ENCODE assay signal across 1 cellular context in the genomic region with DNA sequence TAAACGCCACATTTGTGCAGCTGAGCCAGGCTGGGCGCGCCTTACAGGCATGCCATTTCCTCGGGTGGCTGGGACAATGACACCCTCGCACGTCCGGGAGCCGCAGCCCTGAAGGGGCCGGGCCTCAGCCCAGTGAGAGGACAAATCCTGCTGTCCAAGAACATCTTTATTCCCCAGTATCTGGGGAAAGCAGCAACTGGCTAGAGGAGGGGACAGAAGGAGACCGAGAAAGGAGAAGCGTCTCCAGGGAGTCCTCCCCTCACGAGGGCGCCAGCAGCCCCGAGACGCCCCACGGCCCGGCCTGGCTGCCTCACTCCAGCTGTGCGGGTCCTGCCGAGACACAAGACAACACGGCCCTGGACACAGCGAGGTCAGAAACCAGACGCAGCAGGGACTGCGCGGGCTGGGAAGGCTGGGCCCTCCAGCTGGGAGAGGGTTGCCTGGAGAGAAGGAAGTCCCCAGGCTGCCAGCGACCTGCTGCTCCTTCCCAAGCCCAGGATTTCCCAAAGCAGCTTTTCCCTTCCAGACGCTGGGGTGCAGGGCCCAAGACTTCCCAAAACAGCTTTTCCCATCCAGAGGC.
TF ChIP-seq lines count a peak whose summit lies in the region.

No MANE protein-coding gene starts in this region.

TF ChIP-seq in A549, 52 proteins besides CTCF, POLR2A, EP300 and RAD21 (continued from another document):
- TF ChIP-seq FOSB (CRISPR knock-in tag; IDR thresholded peaks at IDR 0.05): no peak
- TF ChIP-seq NFE2L2 (conservative IDR thresholded peaks at IDR 0.05; ENCODE audit: low read length): no peak
- no peak for TF ChIP-seq FOXS1 (CRISPR knock-in tag; IDR thresholded peaks at IDR 0.05)
- TF ChIP-seq CBX8 (IDR thresholded peaks at IDR 0.05): no peak
